In genomic region chr13:93416943-93417342, GRCh38 we compare ENCODE assay signal across 17 cellular contexts.
"Had no signal": no experiment of that assay in that cellular context is flagged by ENCODE, and none has a peak within 500 bp of the region (broad histone marks: within the 10 kb centered on the region; RNA-seq: fewer than 3 reads in every experiment).

No MANE protein-coding gene starts in this region.

- DNase-seq: activated CD4-positive, alpha-beta T cell treated with anti-CD3 and anti-CD28 coated beads for 1 hour; activated CD4-positive, alpha-beta T cell treated with anti-CD3 and anti-CD28 coated beads, Interleukin-2, amount 50 U/mL, for 1 hour; activated CD8-positive, alpha-beta T cell treated with anti-CD3 and anti-CD28 coated beads, Interleukin-2, amount 10 ng/mL, durations not matched to agents 7 days and 5 days; activated gamma-delta T cell; cerebellar nuclear complex; effector CD4-positive, alpha-beta T cell; heart right ventricle; left colon; mucosa of descending colon; occipital lobe; sigmoid colon; stimulated activated CD4-positive, alpha-beta T cell treated with anti-CD3 and anti-CD28 coated beads, Interleukin-4, amount 100 ng/mL, for 24 hours; stimulated activated naive CD4-positive, alpha-beta T cell treated with Interleukin-2 at 50 U/mL for 16 hours; WERI-Rb-1 had no signal

- H3K27ac ChIP-seq: ascending aorta, heart right ventricle, sigmoid colon, thoracic aorta, vagina, WERI-Rb-1 had no signal

- H3K4me3 ChIP-seq: ascending aorta, heart right ventricle, mucosa of descending colon, sigmoid colon, thoracic aorta, vagina had no signal

- H3K4me1 ChIP-seq: ascending aorta, heart right ventricle, sigmoid colon, vagina had no signal

- H3K9me3 ChIP-seq: ascending aorta, heart right ventricle, mucosa of descending colon, sigmoid colon, thoracic aorta, vagina had no signal

- ATAC-seq: activated CD8-positive, alpha-beta T cell treated with anti-CD3 and anti-CD28 coated beads, Interleukin-2, amount 10 ng/mL, durations not matched to agents 7 days and 5 days; heart right ventricle; left colon; mucosa of descending colon had no signal

- H3K27me3 ChIP-seq: ascending aorta, heart right ventricle, sigmoid colon, vagina had no signal

- H3K36me3 ChIP-seq: ascending aorta, heart right ventricle, sigmoid colon, thoracic aorta, vagina had no signal
